1 cellular context compared by ENCODE assay signal in genomic region chr11:48036466-48036865, GRCh38.
TF ChIP-seq lines count a peak whose summit lies in the region.

No MANE protein-coding gene starts in this region.

TF ChIP-seq in SK-N-SH treated with all-trans-retinoic acid at 6 μM for 48 hours, 23 proteins besides CTCF, POLR2A, EP300 and RAD21 (continued from another document):
- TF ChIP-seq CSRNP3 (CRISPR knock-in tag; IDR thresholded peaks at IDR 0.05), result no peak
TF ChIP-seq in SK-N-SH treated with all-trans-retinoic acid at 6 μM for 48 hours: peak in this region for 0.
